In the genomic region with DNA sequence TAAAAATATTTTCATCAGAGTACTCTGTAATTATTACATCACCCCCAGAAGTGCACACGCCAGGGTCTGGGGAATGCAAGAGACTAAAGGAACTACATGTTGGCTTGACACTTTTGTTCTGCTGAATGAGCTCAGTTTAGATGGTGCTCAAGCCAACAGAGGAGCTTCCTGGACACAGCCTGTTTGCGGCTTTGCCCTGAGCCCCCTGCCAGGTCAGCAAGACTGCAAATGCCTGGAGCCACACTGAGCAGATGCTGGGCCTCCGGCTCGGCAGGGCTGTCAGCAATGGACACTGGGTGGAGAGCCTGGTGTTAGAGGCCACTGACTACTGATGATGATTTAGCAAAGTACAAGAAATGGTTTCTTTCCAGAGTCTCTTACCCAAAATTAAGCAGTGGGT, we compare ENCODE assay signal across 2 cellular contexts.
TF ChIP-seq lines count a peak whose summit lies in the region.

No MANE protein-coding gene starts in this region.

TF ChIP-seq in GM23338, 12 proteins besides CTCF, POLR2A, EP300 and RAD21:
- TF ChIP-seq STAT1 (IDR thresholded peaks at IDR 0.05; ENCODE audit: unreplicated experiment) (no peak), ZNF331 (CRISPR knock-in tag; IDR thresholded peaks at IDR 0.05; ENCODE audit: low read depth) (no peak), CREB1 (CRISPR knock-in tag; IDR thresholded peaks at IDR 0.05; ENCODE audit: low read depth) (no peak), JUNB (IDR thresholded peaks at IDR 0.05; ENCODE audit: unreplicated experiment) (no peak), ZNF114 (CRISPR knock-in tag; IDR thresholded peaks at IDR 0.05) (no peak), EZH2 (IDR thresholded peaks at IDR 0.05; ENCODE audit: low read depth, unreplicated experiment) (no peak)
- TF ChIP-seq, protein P1, sequence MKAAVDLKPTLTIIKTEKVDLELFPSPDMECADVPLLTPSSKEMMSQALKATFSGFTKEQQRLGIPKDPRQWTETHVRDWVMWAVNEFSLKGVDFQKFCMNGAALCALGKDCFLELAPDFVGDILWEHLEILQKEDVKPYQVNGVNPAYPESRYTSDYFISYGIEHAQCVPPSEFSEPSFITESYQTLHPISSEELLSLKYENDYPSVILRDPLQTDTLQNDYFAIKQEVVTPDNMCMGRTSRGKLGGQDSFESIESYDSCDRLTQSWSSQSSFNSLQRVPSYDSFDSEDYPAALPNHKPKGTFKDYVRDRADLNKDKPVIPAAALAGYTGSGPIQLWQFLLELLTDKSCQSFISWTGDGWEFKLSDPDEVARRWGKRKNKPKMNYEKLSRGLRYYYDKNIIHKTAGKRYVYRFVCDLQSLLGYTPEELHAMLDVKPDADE (IDR thresholded peaks at IDR 0.05): no peak
- TF ChIP-seq, protein P2, sequence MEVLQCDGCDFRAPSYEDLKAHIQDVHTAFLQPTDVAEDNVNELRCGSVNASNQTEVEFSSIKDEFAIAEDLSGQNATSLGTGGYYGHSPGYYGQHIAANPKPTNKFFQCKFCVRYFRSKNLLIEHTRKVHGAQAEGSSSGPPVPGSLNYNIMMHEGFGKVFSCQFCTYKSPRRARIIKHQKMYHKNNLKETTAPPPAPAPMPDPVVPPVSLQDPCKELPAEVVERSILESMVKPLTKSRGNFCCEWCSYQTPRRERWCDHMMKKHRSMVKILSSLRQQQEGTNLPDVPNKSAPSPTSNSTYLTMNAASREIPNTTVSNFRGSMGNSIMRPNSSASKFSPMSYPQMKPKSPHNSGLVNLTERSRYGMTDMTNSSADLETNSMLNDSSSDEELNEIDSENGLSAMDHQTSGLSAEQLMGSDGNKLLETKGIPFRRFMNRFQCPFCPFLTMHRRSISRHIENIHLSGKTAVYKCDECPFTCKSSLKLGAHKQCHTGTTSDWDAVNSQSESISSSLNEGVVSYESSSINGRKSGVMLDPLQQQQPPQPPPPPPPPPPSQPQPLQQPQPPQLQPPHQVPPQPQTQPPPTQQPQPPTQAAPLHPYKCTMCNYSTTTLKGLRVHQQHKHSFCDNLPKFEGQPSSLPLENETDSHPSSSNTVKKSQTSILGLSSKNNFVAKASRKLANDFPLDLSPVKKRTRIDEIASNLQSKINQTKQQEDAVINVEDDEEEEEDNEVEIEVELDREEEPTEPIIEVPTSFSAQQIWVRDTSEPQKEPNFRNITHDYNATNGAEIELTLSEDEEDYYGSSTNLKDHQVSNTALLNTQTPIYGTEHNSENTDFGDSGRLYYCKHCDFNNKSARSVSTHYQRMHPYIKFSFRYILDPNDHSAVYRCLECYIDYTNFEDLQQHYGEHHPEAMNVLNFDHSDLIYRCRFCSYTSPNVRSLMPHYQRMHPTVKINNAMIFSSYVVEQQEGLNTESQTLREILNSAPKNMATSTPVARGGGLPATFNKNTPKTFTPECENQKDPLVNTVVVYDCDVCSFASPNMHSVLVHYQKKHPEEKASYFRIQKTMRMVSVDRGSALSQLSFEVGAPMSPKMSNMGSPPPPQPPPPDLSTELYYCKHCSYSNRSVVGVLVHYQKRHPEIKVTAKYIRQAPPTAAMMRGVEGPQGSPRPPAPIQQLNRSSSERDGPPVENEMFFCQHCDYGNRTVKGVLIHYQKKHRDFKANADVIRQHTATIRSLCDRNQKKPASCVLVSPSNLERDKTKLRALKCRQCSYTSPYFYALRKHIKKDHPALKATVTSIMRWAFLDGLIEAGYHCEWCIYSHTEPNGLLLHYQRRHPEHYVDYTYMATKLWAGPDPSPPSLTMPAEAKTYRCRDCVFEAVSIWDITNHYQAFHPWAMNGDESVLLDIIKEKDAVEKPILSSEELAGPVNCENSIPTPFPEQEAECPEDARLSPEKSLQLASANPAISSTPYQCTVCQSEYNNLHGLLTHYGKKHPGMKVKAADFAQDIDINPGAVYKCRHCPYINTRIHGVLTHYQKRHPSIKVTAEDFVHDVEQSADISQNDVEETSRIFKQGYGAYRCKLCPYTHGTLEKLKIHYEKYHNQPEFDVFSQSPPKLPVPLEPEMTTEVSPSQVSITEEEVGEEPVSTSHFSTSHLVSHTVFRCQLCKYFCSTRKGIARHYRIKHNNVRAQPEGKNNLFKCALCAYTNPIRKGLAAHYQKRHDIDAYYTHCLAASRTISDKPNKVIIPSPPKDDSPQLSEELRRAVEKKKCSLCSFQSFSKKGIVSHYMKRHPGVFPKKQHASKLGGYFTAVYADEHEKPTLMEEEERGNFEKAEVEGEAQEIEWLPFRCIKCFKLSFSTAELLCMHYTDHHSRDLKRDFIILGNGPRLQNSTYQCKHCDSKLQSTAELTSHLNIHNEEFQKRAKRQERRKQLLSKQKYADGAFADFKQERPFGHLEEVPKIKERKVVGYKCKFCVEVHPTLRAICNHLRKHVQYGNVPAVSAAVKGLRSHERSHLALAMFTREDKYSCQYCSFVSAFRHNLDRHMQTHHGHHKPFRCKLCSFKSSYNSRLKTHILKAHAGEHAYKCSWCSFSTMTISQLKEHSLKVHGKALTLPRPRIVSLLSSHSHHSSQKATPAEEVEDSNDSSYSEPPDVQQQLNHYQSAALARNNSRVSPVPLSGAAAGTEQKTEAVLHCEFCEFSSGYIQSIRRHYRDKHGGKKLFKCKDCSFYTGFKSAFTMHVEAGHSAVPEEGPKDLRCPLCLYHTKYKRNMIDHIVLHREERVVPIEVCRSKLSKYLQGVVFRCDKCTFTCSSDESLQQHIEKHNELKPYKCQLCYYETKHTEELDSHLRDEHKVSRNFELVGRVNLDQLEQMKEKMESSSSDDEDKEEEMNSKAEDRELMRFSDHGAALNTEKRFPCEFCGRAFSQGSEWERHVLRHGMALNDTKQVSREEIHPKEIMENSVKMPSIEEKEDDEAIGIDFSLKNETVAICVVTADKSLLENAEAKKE (CRISPR knock-in tag; IDR thresholded peaks at IDR 0.05): no peak

TF ChIP-seq in GM12878, 131 proteins besides CTCF, POLR2A, EP300 and RAD21:
- TF ChIP-seq ETV6 (conservative IDR thresholded peaks at IDR 0.05 in 1 of 2, IDR thresholded peaks at IDR 0.05 in 1 of 2; ENCODE audit: borderline replicate concordance in 1 of 2, low read depth in 1 of 2): no peak
- TF ChIP-seq ZNF217 (IDR thresholded peaks at IDR 0.05): no peak
